ENCODE assay signal across 2 cellular contexts in the genomic region with DNA sequence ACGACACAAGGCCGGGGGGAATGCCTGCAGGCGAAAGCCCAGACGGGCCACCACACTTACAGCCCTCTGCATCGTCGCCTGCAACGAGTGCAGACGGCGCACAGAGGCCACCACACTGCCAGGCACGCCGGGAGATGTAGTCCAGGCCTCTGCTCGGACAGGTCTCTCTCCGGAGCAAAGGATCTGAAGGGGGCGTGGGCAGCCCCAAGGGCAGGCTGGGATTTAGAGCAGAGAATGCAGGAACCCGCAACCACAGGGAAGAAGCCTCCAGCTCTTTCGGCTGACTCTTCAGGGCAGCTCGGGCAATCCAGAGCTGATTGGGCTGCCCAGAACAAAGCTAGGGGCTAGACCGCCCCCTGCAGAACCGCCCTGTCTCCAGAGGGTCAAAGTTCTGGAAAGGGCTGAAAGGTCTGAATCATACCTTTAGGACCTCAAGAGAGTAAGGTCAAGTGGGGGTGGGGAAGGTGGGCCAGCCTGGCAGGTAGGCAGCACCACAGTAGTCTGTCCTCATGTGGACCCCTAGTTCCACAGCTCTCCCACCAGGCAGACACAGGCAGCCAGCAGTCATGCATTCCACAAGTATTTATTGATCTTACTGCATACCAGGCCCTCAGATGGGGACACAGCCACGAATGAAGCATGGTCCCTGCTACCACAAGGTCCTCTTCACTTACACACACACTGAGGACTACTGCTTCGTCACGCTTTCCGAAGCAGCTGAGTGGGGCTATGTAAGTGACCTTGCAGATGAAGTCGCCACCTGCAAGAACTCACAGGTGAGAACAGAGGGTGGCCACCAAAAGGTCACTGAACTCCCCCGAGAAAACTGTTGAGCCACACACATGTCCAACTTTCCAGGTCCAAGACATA.
TF ChIP-seq lines count a peak whose summit lies in the region.

A gene with protein sequence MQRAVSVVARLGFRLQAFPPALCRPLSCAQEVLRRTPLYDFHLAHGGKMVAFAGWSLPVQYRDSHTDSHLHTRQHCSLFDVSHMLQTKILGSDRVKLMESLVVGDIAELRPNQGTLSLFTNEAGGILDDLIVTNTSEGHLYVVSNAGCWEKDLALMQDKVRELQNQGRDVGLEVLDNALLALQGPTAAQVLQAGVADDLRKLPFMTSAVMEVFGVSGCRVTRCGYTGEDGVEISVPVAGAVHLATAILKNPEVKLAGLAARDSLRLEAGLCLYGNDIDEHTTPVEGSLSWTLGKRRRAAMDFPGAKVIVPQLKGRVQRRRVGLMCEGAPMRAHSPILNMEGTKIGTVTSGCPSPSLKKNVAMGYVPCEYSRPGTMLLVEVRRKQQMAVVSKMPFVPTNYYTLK (minus strand): TSS at position 95 of the 870 bp plus-strand sequence. CDS start 23 bp downstream, at position 72.

TF ChIP-seq in HCT116, 20 proteins besides CTCF, POLR2A, EP300 and RAD21:
- TF ChIP-seq JUND (IDR thresholded peaks at IDR 0.05) (no peak), YY1 (IDR thresholded peaks at IDR 0.05; ENCODE audit: extremely low read depth, insufficient replicate concordance, low read depth, low read length) (no peak), POLR2AphosphoS5 (IDR thresholded peaks at IDR 0.05; ENCODE audit: low read depth, low read length) (no peak), SRF (IDR thresholded peaks at IDR 0.05; ENCODE audit: low read depth) (no peak), ZFX (IDR thresholded peaks at IDR 0.05) (no peak), ELF1 (IDR thresholded peaks at IDR 0.05; ENCODE audit: borderline replicate concordance, low read depth) (no peak), EGR1 (IDR thresholded peaks at IDR 0.05; ENCODE audit: low read depth) (no peak), EZH2 (IDR thresholded peaks at IDR 0.05) (no peak), SIN3A (IDR thresholded peaks at IDR 0.05; ENCODE audit: low read depth) (no peak), SP1 (IDR thresholded peaks at IDR 0.05; ENCODE audit: low read depth) (no peak)
- TF ChIP-seq, protein P1, sequence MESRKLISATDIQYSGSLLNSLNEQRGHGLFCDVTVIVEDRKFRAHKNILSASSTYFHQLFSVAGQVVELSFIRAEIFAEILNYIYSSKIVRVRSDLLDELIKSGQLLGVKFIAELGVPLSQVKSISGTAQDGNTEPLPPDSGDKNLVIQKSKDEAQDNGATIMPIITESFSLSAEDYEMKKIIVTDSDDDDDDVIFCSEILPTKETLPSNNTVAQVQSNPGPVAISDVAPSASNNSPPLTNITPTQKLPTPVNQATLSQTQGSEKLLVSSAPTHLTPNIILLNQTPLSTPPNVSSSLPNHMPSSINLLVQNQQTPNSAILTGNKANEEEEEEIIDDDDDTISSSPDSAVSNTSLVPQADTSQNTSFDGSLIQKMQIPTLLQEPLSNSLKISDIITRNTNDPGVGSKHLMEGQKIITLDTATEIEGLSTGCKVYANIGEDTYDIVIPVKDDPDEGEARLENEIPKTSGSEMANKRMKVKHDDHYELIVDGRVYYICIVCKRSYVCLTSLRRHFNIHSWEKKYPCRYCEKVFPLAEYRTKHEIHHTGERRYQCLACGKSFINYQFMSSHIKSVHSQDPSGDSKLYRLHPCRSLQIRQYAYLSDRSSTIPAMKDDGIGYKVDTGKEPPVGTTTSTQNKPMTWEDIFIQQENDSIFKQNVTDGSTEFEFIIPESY (IDR thresholded peaks at IDR 0.05; ENCODE audit: extremely low read depth, insufficient replicate concordance, low read length) = no peak
- TF ChIP-seq, protein P2, sequence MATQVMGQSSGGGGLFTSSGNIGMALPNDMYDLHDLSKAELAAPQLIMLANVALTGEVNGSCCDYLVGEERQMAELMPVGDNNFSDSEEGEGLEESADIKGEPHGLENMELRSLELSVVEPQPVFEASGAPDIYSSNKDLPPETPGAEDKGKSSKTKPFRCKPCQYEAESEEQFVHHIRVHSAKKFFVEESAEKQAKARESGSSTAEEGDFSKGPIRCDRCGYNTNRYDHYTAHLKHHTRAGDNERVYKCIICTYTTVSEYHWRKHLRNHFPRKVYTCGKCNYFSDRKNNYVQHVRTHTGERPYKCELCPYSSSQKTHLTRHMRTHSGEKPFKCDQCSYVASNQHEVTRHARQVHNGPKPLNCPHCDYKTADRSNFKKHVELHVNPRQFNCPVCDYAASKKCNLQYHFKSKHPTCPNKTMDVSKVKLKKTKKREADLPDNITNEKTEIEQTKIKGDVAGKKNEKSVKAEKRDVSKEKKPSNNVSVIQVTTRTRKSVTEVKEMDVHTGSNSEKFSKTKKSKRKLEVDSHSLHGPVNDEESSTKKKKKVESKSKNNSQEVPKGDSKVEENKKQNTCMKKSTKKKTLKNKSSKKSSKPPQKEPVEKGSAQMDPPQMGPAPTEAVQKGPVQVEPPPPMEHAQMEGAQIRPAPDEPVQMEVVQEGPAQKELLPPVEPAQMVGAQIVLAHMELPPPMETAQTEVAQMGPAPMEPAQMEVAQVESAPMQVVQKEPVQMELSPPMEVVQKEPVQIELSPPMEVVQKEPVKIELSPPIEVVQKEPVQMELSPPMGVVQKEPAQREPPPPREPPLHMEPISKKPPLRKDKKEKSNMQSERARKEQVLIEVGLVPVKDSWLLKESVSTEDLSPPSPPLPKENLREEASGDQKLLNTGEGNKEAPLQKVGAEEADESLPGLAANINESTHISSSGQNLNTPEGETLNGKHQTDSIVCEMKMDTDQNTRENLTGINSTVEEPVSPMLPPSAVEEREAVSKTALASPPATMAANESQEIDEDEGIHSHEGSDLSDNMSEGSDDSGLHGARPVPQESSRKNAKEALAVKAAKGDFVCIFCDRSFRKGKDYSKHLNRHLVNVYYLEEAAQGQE (IDR thresholded peaks at IDR 0.05; ENCODE audit: low read depth) = no peak
- TF ChIP-seq, protein P3, sequence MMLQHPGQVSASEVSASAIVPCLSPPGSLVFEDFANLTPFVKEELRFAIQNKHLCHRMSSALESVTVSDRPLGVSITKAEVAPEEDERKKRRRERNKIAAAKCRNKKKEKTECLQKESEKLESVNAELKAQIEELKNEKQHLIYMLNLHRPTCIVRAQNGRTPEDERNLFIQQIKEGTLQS (IDR thresholded peaks at IDR 0.05) = no peak
TF ChIP-seq in HCT116: peak in this region for 0.

TF ChIP-seq in GM12878, 131 proteins besides CTCF, POLR2A, EP300 and RAD21:
- TF ChIP-seq MYC (IDR thresholded peaks at IDR 0.05; ENCODE audit: insufficient read depth, insufficient read length, insufficient replicate concordance, low read length, severe bottlenecking) = no peak
- no peak for TF ChIP-seq JUNB (IDR thresholded peaks at IDR 0.05)
- TF ChIP-seq POU2F2 (IDR thresholded peaks at IDR 0.05; ENCODE audit: borderline replicate concordance, low read depth, low read length) = no peak
- TF ChIP-seq CHD4 (IDR thresholded peaks at IDR 0.05) = no peak
- TF ChIP-seq CHD2 (IDR thresholded peaks at IDR 0.05; ENCODE audit: borderline replicate concordance, low read depth, low read length) = no peak
- TF ChIP-seq SMC3 (IDR thresholded peaks at IDR 0.05; ENCODE audit: borderline replicate concordance, low read length) = no peak
- no peak for TF ChIP-seq NFIC (IDR thresholded peaks at IDR 0.05; ENCODE audit: low read depth, low read length)
- no peak for TF ChIP-seq NR2C2 (IDR thresholded peaks at IDR 0.05; ENCODE audit: borderline replicate concordance, control insufficient read depth, insufficient read length, low read depth)
